Comparison of ENCODE assay signal across 2 cellular contexts in genomic region chr9:124694394-124695279, GRCh38.
TF ChIP-seq lines count a peak whose summit lies in the region.

No MANE protein-coding gene starts in this region.

TF ChIP-seq in GM23338, 12 proteins besides CTCF, POLR2A, EP300 and RAD21:
- TF ChIP-seq CREB1 (CRISPR knock-in tag; IDR thresholded peaks at IDR 0.05; ENCODE audit: low read depth): no peak
- no peak for TF ChIP-seq POLR2AphosphoS5 (IDR thresholded peaks at IDR 0.05; ENCODE audit: low read depth)
- TF ChIP-seq REST (IDR thresholded peaks at IDR 0.05; ENCODE audit: unreplicated experiment): no peak
- no peak for TF ChIP-seq ZNF114 (CRISPR knock-in tag; IDR thresholded peaks at IDR 0.05)
- TF ChIP-seq ETS1 (IDR thresholded peaks at IDR 0.05): no peak
- TF ChIP-seq ZNF462 (CRISPR knock-in tag; IDR thresholded peaks at IDR 0.05): no peak
- no peak for TF ChIP-seq EZH2 (IDR thresholded peaks at IDR 0.05; ENCODE audit: low read depth, unreplicated experiment)
- no peak for TF ChIP-seq ZNF331 (CRISPR knock-in tag; IDR thresholded peaks at IDR 0.05; ENCODE audit: low read depth)
- TF ChIP-seq EZH2phosphoT487 (IDR thresholded peaks at IDR 0.05; ENCODE audit: unreplicated experiment): no peak
- no peak for TF ChIP-seq NANOG (IDR thresholded peaks at IDR 0.05; ENCODE audit: borderline replicate concordance)
- TF ChIP-seq STAT1 (IDR thresholded peaks at IDR 0.05; ENCODE audit: unreplicated experiment): no peak
- no peak for TF ChIP-seq JUNB (IDR thresholded peaks at IDR 0.05; ENCODE audit: unreplicated experiment)

TF ChIP-seq in IMR-90, 13 proteins besides CTCF, POLR2A, EP300 and RAD21:
- TF ChIP-seq MAZ (IDR thresholded peaks at IDR 0.05; ENCODE audit: borderline replicate concordance, low read depth, low read length) (no peak), CEBPB (IDR thresholded peaks at IDR 0.05; ENCODE audit: low read depth, low read length) (peak; percentile 68)
